ENCODE assay signal across 8 cellular contexts in the genomic region with DNA sequence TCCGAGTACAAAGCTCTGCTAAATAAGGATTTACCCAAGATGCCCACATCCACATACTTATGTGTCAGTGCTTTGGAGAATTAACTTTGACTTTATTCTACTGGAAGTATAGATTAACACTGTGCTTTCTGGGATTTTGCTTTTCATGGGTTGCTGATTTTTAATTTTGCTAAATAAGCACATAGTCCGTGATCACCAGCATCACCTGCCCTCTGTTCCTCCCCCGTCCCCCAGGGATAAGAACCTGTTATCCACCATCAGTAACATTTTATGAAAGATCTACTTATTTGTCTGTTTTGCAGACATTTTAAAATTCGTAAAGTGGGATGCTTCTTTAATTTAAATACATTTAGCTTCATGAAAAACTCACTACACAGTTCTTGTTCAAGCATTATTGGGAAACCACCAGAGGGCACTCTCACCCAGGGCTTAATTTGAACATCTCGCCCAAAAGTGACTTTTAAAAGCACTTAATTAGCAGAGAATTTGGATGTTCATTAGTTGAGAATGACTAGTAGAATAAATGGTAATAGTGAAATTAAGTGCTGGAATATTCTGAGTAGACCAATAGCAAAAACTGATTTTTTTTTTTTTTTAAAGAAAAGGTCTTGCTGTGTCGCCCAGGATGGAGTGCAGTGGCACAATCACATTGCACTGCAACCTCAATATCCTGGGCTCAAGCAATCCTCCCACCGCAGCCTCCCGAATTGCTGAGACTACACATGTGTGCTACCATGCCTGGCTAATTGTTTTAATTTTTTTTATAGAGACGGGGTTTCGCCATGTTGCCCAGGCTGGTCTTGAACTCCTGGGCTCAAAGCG. TPM values are rescaled to one million over a fixed set of nuclear protein-coding genes. Genes with fewer than 3 reads are reported as not detected.
DNase-seq lines count a peak whose midpoint lies in the region; ATAC-seq and TF ChIP-seq lines count a peak whose summit lies in the region.

No MANE protein-coding gene starts in this region.

- ATAC-seq in GM18519 (IDR thresholded peaks at IDR 0.05; ENCODE audit: low FRiP score, unreplicated experiment) = no peak

- CTCF ChIA-PET in RWPE1 (lab: Yijun Ruan, JAX) = interaction anchor here (0.5 to 3.6 kb wide), 30 partner anchors 8 to 1569 kb away, joined by 3 to 61 read pairs (median 4); no protein-coding TSS in a partner anchor

- no peak overlapping the region for H3K27ac ChIP-seq in RWPE1

- no peaks in the 10 kb centered on the region for H3K9me3 ChIP-seq in BE2C

- H3K36me3 ChIP-seq in BE2C = peaks cover 11% of the 10 kb centered on the region

- no peaks in the 10 kb centered on the region for H3K36me3 Mint-ChIP-seq in glutamatergic neuron (ENCODE audit: unreplicated experiment)

- H3K4me3 ChIP-seq in BE2C (ENCODE audit: low read depth, low read length) = no peak overlapping the region

- POLR2A ChIA-PET in RWPE1 (lab: Yijun Ruan, JAX; ENCODE audit: low non-redundant PET) = no interaction called here

- H3K4me3 Mint-ChIP-seq in glutamatergic neuron (ENCODE audit: unreplicated experiment) = no peak overlapping the region

- DNase-seq in BE2C = peak; percentile 55
- DNase-seq in HCEC 1CT = peak; percentile 28
- DNase-seq in RWPE1 (ENCODE audit: low spot score) = peak; percentile 33
- DNase-seq in activated gamma-delta T cell treated with anti-CD3 and anti-CD28 coated beads, Interleukin-2, amount 50 U/mL, for 16 hours (ENCODE audit: low read depth) = peak; percentile 46
- peak; percentile 37 for DNase-seq in glutamatergic neuron
- peak; percentile 68 for DNase-seq in stimulated activated CD4-positive, alpha-beta T cell treated with anti-CD3 and anti-CD28 coated beads, Interleukin-15, amount 100 ng/mL, for 24 hours
- DNase-seq in GOT3 (lab: John Stamatoyannopoulos, UW) = no peak

- no peak overlapping the region for H3K27ac Mint-ChIP-seq in glutamatergic neuron (ENCODE audit: unreplicated experiment)

- H3K9me3 Mint-ChIP-seq in glutamatergic neuron (ENCODE audit: unreplicated experiment) = no peaks in the 10 kb centered on the region

- no peaks in the 10 kb centered on the region for H3K27me3 ChIP-seq in BE2C

- no peaks in the 10 kb centered on the region for H3K27me3 Mint-ChIP-seq in glutamatergic neuron (ENCODE audit: unreplicated experiment)

- H3K4me1 ChIP-seq in BE2C = no peaks in the 10 kb centered on the region; the same call in 1 of the 2 replicates

- peaks cover 4% of the 10 kb centered on the region for H3K4me1 Mint-ChIP-seq in glutamatergic neuron (ENCODE audit: low read depth, unreplicated experiment)

- TF ChIP-seq CTCF in BE2C (IDR thresholded peaks at IDR 0.05; ENCODE audit: low read depth, low read length) (peak; percentile 88), RWPE1 (conservative IDR thresholded peaks at IDR 0.05; ENCODE audit: low read depth) (peak; percentile 85), glutamatergic neuron (IDR thresholded peaks at IDR 0.05; ENCODE audit: partially characterized antibody, unreplicated experiment) (peak; percentile 82)

RNA-seq across cellular contexts. Expression of a gene that starts 35.7 kb away (rescaled TPM):
- polyA plus RNA-seq in BE2C (2012; ENCODE audit: insufficient read depth, insufficient read length, low read depth) = 50.4 TPM
- 82.7 TPM for total RNA-seq in glutamatergic neuron (ENCODE audit: unreplicated experiment)
